In the genomic region with DNA sequence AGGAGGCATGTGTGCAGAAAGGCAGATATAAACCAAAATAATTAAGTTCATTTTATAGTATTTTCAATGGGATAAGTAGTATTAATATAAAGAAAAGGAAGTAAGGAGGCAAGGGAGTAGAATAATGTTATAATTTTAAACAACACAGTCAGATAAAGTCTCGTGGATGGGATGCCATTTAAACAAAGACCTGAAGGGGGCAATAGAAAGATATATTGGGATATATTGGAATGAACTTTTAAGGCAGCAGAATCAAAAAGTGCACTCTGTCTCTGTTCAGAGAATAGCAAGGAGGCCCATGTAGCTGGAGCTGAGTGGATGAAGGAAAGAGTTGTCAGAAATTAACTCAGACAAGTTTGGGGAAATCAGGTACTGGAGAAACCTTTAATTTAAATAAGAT, we compare ENCODE assay signal across 15 cellular contexts.
DNase-seq lines count a peak whose midpoint lies in the region; ATAC-seq, FAIRE-seq and TF ChIP-seq lines count a peak whose summit lies in the region.
"Had no signal": no experiment of that assay in that cellular context is flagged by ENCODE, and none has a peak within 500 bp of the region (broad histone marks: within the 10 kb centered on the region; RNA-seq: fewer than 3 reads in every experiment).

No MANE protein-coding gene starts in this region.

- no peaks in the 10 kb centered on the region for H3K79me2 ChIP-seq in DOHH2 (ENCODE audit: control insufficient read depth, low read length)
- no peaks in the 10 kb centered on the region for H3K79me2 ChIP-seq in H9 (ENCODE audit: insufficient read depth, low read length)
- no peaks in the 10 kb centered on the region for H3K79me2 ChIP-seq in mesendoderm (ENCODE audit: control insufficient read depth, insufficient read depth, low read length)
- H3K79me2 ChIP-seq: parathyroid adenoma had no signal

- no peak overlapping the region for H2BK15ac ChIP-seq in H9 (ENCODE audit: low read depth, low read length)
- H2BK15ac ChIP-seq in mesendoderm (replicated peaks; ENCODE audit: low read depth): no peak overlapping the region

- TF ChIP-seq CTCF in DOHH2 (IDR thresholded peaks at IDR 0.05; ENCODE audit: low read depth, low read length, poor library complexity, severe bottlenecking) (peak; percentile 22), H9 (conservative IDR thresholded peaks at IDR 0.05) (peak; percentile 62)

- no peak overlapping the region for H2BK20ac ChIP-seq in H9 (ENCODE audit: low read depth, low read length, poor library complexity, severe bottlenecking)

- no peaks in the 10 kb centered on the region for H3K9me2 ChIP-seq in DOHH2 (replicated peaks; ENCODE audit: control insufficient read depth, low read length)

- H3K27me3 Mint-ChIP-seq in H9 (ENCODE audit: low read depth): no peaks in the 10 kb centered on the region

- H3K36me3 ChIP-seq in DOHH2 (ENCODE audit: control insufficient read depth, low read length) (no peaks in the 10 kb centered on the region), mesendoderm (ENCODE audit: control insufficient read depth, insufficient read depth, low read length) (no peaks in the 10 kb centered on the region)
- H3K36me3 ChIP-seq: ascending aorta had no signal

- H3K9me3 Mint-ChIP-seq in H9: no peaks in the 10 kb centered on the region

- no peak overlapping the region for H3K23ac ChIP-seq in H9 (ENCODE audit: insufficient read length, low read depth, low read length)
- no peak overlapping the region for H3K23ac ChIP-seq in mesendoderm (ENCODE audit: low read length)

- H4K8ac ChIP-seq in H9 (replicated peaks; ENCODE audit: insufficient read length, low read depth, low read length): no peak overlapping the region
- H4K8ac ChIP-seq in mesendoderm (ENCODE audit: low read depth, low read length): no peak overlapping the region

- no peak overlapping the region for H3K4me3 ChIP-seq in DOHH2 (ENCODE audit: low read length)
- no peak overlapping the region for H3K4me3 ChIP-seq in mesendoderm (ENCODE audit: low read length)
- H3K4me3 ChIP-seq: ascending aorta had no signal

- H3K9ac ChIP-seq in H9 (ENCODE audit: extremely low read depth, insufficient read length, low read length): no peak overlapping the region
- no peak overlapping the region for H3K9ac ChIP-seq in mesendoderm (ENCODE audit: low read length)
- H3K9ac ChIP-seq: parathyroid adenoma had no signal

- H3K4me3 Mint-ChIP-seq in H9: no peak overlapping the region

- ATAC-seq in HG03457 (IDR thresholded peaks at IDR 0.05; ENCODE audit: unreplicated experiment) (no peak), HG02678 (IDR thresholded peaks at IDR 0.05; ENCODE audit: unreplicated experiment) (no peak)
- ATAC-seq: left colon had no signal

- H2AK5ac ChIP-seq in H9 (ENCODE audit: insufficient read length, low read length) (no peak overlapping the region), mesendoderm (ENCODE audit: low read length) (no peak overlapping the region)

- DNase-seq in H9 (no peak), mesendoderm (peak; percentile 24), NCI-H2029 treated with DMSO at 0.1 percent for 48 hours (lab: John Stamatoyannopoulos, UW) (no peak), superior temporal gyrus (ENCODE audit: extremely low spot score) (no peak)
- DNase-seq: DMS53, HCEC 1CT, left colon, NCI-H1930 had no signal

- H4K20me1 ChIP-seq in DOHH2 (ENCODE audit: control insufficient read depth, insufficient read depth, low read depth, low read length) (no peaks in the 10 kb centered on the region), H9 (ENCODE audit: control insufficient read depth, insufficient read depth, insufficient read length) (no peaks in the 10 kb centered on the region)

- H2AFZ ChIP-seq in H9 (ENCODE audit: low read length): no peak overlapping the region
- H2AFZ ChIP-seq: parathyroid adenoma had no signal

- no peak overlapping the region; a peak in 1 of 7 replicates for H3K27ac Mint-ChIP-seq in H9

- H3K36me3 Mint-ChIP-seq in H9 (ENCODE audit: insufficient read depth in 1 of 3, low read depth in 3 of 3): no peaks in the 10 kb centered on the region

- H3K18ac ChIP-seq in H9 (ENCODE audit: insufficient read length, low read depth, low read length) (no peak overlapping the region), mesendoderm (ENCODE audit: low read length) (no peak overlapping the region)

- H2BK120ac ChIP-seq in H9 (ENCODE audit: low read depth, low read length, poor library complexity, severe bottlenecking): no peak overlapping the region
- H2BK120ac ChIP-seq in mesendoderm (ENCODE audit: low read depth, low read length): no peak overlapping the region

- H3K23me2 ChIP-seq in H9 (ENCODE audit: insufficient read length, low read depth, low read length, poor library complexity, severe bottlenecking): no peaks in the 10 kb centered on the region

- no CpG with 5 or more reads among the region's 1 CpG for WGBS in H9 (ENCODE audit: extremely low coverage, insufficient read length, low lambda C conversion rate)
- no CpG with 5 or more reads among the region's 1 CpG for WGBS in mesendoderm (ENCODE audit: extremely low coverage, insufficient coverage, low lambda C conversion rate)

- H3T11ph ChIP-seq in H9 (ENCODE audit: low read length): no peak overlapping the region

- no peaks in the 10 kb centered on the region for H3K9me3 ChIP-seq in DOHH2 (ENCODE audit: control insufficient read depth, insufficient read depth, low read length)
- no peaks in the 10 kb centered on the region for H3K9me3 ChIP-seq in H9 (ENCODE audit: control insufficient read depth, low read depth, low read length)
- H3K9me3 ChIP-seq: ascending aorta had no signal

- no peaks in the 10 kb centered on the region for H3K27me3 ChIP-seq in DOHH2 (ENCODE audit: control insufficient read depth, low read length)
- no peaks in the 10 kb centered on the region for H3K27me3 ChIP-seq in H9 (ENCODE audit: insufficient read depth, low read length)
- H3K27me3 ChIP-seq in mesendoderm (ENCODE audit: insufficient read depth, low read length, poor library complexity): no peaks in the 10 kb centered on the region
- H3K27me3 ChIP-seq: ascending aorta had no signal

- H3K27ac ChIP-seq in DOHH2 (ENCODE audit: low read depth, low read length) (no peak overlapping the region), H9 (ENCODE audit: insufficient read length, low read depth, low read length) (no peak overlapping the region), mesendoderm (ENCODE audit: low read depth, low read length) (no peak overlapping the region)
- H3K27ac ChIP-seq: ascending aorta, parathyroid adenoma had no signal

- H3K4me1 Mint-ChIP-seq in H9: no peaks in the 10 kb centered on the region

- H4K5ac ChIP-seq in H9 (ENCODE audit: insufficient read length, low read depth, low read length) (no peak overlapping the region), mesendoderm (ENCODE audit: low read length) (no peak overlapping the region)

- no peaks in the 10 kb centered on the region for H3K79me1 ChIP-seq in H9 (ENCODE audit: insufficient read depth, low read depth, low read length, poor library complexity, severe bottlenecking)
- H3K79me1 ChIP-seq in mesendoderm (ENCODE audit: low read length): no peaks in the 10 kb centered on the region

- no peak overlapping the region for H4K91ac ChIP-seq in H9 (ENCODE audit: insufficient read length, low read depth, low read length)

- no peak overlapping the region for H3K56ac ChIP-seq in H9 (ENCODE audit: insufficient read length, low read depth, low read length)
- no peak overlapping the region for H3K56ac ChIP-seq in mesendoderm (ENCODE audit: low read length)

- FAIRE-seq in TTC549 (lab: Jason Lieb, UNC): peak; percentile 46
- FAIRE-seq: urothelium cell line had no signal

- H3K4ac ChIP-seq in H9 (ENCODE audit: low read depth, low read length): no peak overlapping the region
- no peak overlapping the region for H3K4ac ChIP-seq in mesendoderm (ENCODE audit: low read depth, low read length)

- H2BK5ac ChIP-seq in H9 (ENCODE audit: insufficient read length, low read length): no peak overlapping the region
- no peak overlapping the region for H2BK5ac ChIP-seq in mesendoderm (ENCODE audit: low read length)

- no peak overlapping the region for H2BK12ac ChIP-seq in H9 (ENCODE audit: insufficient read length, low read depth, low read length)

- H3K14ac ChIP-seq in H9 (ENCODE audit: insufficient read depth, low read length): no peak overlapping the region

- H3K4me1 ChIP-seq in DOHH2 (ENCODE audit: control insufficient read depth, low read length) (no peaks in the 10 kb centered on the region), H9 (ENCODE audit: insufficient read depth, low read length) (no peaks in the 10 kb centered on the region), mesendoderm (ENCODE audit: control insufficient read depth, low read depth, low read length) (peaks cover 2% of the 10 kb centered on the region)
- H3K4me1 ChIP-seq: ascending aorta, parathyroid adenoma had no signal

- no peaks in the 10 kb centered on the region for H3F3A ChIP-seq in DOHH2 (ENCODE audit: control insufficient read depth, insufficient read depth)

- H3K4me2 ChIP-seq in DOHH2 (ENCODE audit: low read length): no peak overlapping the region
- no peak overlapping the region for H3K4me2 ChIP-seq in H9 (ENCODE audit: insufficient read depth, insufficient read length, low read length)
- H3K4me2 ChIP-seq in mesendoderm (ENCODE audit: low read length): no peak overlapping the region
